Comparison of ENCODE assay signal across 19 cellular contexts in the genomic region with DNA sequence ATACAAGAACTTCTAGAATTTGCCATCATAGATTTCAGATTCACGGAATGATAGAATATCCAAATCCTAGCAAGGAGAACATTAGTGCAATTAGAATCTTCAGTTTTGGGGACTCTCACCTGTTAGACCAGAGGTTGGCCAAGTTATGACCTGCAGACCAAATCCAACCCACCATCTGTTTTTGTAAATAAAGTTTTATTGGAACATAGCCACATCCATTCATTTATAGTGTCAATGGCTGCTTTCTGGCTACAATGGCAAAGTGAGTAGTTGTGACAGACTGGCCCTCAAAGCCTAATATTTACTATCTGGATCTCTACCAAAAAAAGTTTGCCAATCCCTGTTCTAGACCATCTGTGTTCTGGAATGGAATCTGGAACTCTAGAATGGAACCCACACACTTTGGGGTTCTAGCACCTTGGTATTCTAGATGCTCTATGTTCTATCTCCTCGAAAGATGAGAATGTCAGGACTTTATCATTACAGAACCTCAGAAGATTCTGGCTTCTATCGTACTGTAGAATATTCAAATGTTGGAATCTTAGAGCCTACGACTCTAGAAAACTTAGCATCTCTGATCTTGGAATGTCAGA. TPM values are rescaled to one million over a fixed set of nuclear protein-coding genes. Genes with fewer than 3 reads are reported as not detected.
DNase-seq lines count a peak whose midpoint lies in the region; ATAC-seq, FAIRE-seq and TF ChIP-seq lines count a peak whose summit lies in the region.
"Had no signal": no experiment of that assay in that cellular context is flagged by ENCODE, and none has a peak within 500 bp of the region (broad histone marks: within the 10 kb centered on the region; RNA-seq: fewer than 3 reads in every experiment).

No MANE protein-coding gene starts in this region.

- H4K20me1 ChIP-seq in K562 (replicated peaks; ENCODE audit: control insufficient read depth, insufficient read depth, low read length) = no peaks in the 10 kb centered on the region
- H4K20me1 ChIP-seq: BLaER1 treated with 17β-estradiol and CSF1 and Interleukin-3, amounts not matched to agents 10 nM and 100 nM had no signal

- H3K4me1 Mint-ChIP-seq in T-helper 1 cell treated with Interleukin-12 subunit alpha and Interleukin-12 subunit beta and Interleukin-4 antibody, amounts not matched to agents 30 μg/mL and 1 μg/mL, for 36 hours (ENCODE audit: low read depth) = peaks cover 18% of the 10 kb centered on the region
- H3K4me1 Mint-ChIP-seq in nephron = peaks cover 22% of the 10 kb centered on the region
- H3K4me1 Mint-ChIP-seq in type B pancreatic cell (ENCODE audit: unreplicated experiment) = peaks cover 10% of the 10 kb centered on the region

- H3K27me3 ChIP-seq in K562 (ENCODE audit: control insufficient read depth in 2 of 2, insufficient read depth in 2 of 2, low read length in 2 of 2) = no peaks in the 10 kb centered on the region
- H3K27me3 ChIP-seq: BLaER1 treated with 17β-estradiol and CSF1 and Interleukin-3, amounts not matched to agents 10 nM and 100 nM had no signal

- intact Hi-C loops in K562 (cut with micrococcal nuclease) = loop anchor here (5.0 kb wide), 2 partner anchors 36 to 44 kb away; partner anchors contain the start of gene NAPA
- intact Hi-C loops in sciatic nerve (cut with DNase I) = no loop called here

- CTCF ChIA-PET in K562 (lab: Yijun Ruan, JAX; ENCODE audit: low intra/inter-chr PET ratio) = no interaction called here

- POLR2A ChIA-PET in K562 (lab: Yijun Ruan, JAX) = interaction anchor here (1.1 kb wide), 1 partner anchor 7 kb away, joined by 3 read pairs; no protein-coding TSS in a partner anchor

- peaks cover 8% of the 10 kb centered on the region for H3K36me3 Mint-ChIP-seq in T-helper 1 cell treated with Interleukin-12 subunit alpha and Interleukin-12 subunit beta and Interleukin-4 antibody, amounts not matched to agents 30 μg/mL and 1 μg/mL, for 36 hours (ENCODE audit: low read depth)
- H3K36me3 Mint-ChIP-seq in nephron (ENCODE audit: low read depth) (no peaks in the 10 kb centered on the region), type B pancreatic cell (no peaks in the 10 kb centered on the region)
- H3K36me3 Mint-ChIP-seq: CD4-positive, CD25-positive, alpha-beta regulatory T cell had no signal

- no peak overlapping the region for H3K4me2 ChIP-seq in K562 (ENCODE audit: insufficient read depth, low read length)
- H3K4me2 ChIP-seq: BLaER1 treated with 17β-estradiol and CSF1 and Interleukin-3, amounts not matched to agents 10 nM and 100 nM had no signal

- H3K9ac ChIP-seq in K562 (ENCODE audit: insufficient read depth in 1 of 2, low read depth in 2 of 2, low read length in 2 of 2) = no peak overlapping the region
- H3K9ac ChIP-seq: BLaER1 treated with 17β-estradiol and CSF1 and Interleukin-3, amounts not matched to agents 10 nM and 100 nM had no signal

- TF ChIP-seq RAD21 in K562 (CRISPR knock-in tag; conservative IDR thresholded peaks at IDR 0.05 in 1 of 2, IDR thresholded peaks at IDR 0.05 in 1 of 2) = no peak

- H3K27ac ChIP-seq in K562 (ENCODE audit: extremely low read depth, low read depth, low read length) = no peak overlapping the region
- H3K27ac ChIP-seq: 22Rv1; BLaER1 treated with 17β-estradiol and CSF1 and Interleukin-3, amounts not matched to agents 10 nM and 100 nM; HL-60 had no signal

- ATAC-seq in K562 (no peak), GM19467 (IDR thresholded peaks at IDR 0.05; ENCODE audit: unreplicated experiment) (no peak), HG03095 (IDR thresholded peaks at IDR 0.05; ENCODE audit: unreplicated experiment) (no peak), sciatic nerve (no peak)

- no peak for TF ChIP-seq POLR2A in K562 (conservative IDR thresholded peaks at IDR 0.05)

- peaks cover 12% of the 10 kb centered on the region for H3K79me2 ChIP-seq in K562 (ENCODE audit: control insufficient read depth, insufficient read depth, low read length)

- H3K9me3 ChIP-seq in K562 (replicated peaks; ENCODE audit: control insufficient read depth, insufficient read depth, low read depth, low read length) = no peaks in the 10 kb centered on the region
- H3K9me3 ChIP-seq: BLaER1 treated with 17β-estradiol and CSF1 and Interleukin-3, amounts not matched to agents 10 nM and 100 nM had no signal

- no peaks in the 10 kb centered on the region for H3K27me3 Mint-ChIP-seq in T-helper 1 cell treated with Interleukin-12 subunit alpha and Interleukin-12 subunit beta and Interleukin-4 antibody, amounts not matched to agents 30 μg/mL and 1 μg/mL, for 36 hours (ENCODE audit: low read depth)
- H3K27me3 Mint-ChIP-seq in nephron (ENCODE audit: low read depth) = peaks cover 33% of the 10 kb centered on the region
- peaks cover 25% of the 10 kb centered on the region for H3K27me3 Mint-ChIP-seq in type B pancreatic cell
- H3K27me3 Mint-ChIP-seq: CD4-positive, CD25-positive, alpha-beta regulatory T cell had no signal

- no peak overlapping the region for H2AFZ ChIP-seq in K562 (ENCODE audit: low read depth, low read length)

- peaks cover 7 to 28% of the 10 kb centered on the region in 2 experiments; a peak in 3 of 5 replicates for H3K4me1 ChIP-seq in K562 (replicated peaks in 1 of 2; ENCODE audit: control insufficient read depth in 2 of 2, insufficient read depth in 2 of 2, low read length in 2 of 2)

- H3K9me1 ChIP-seq in K562 (ENCODE audit: control insufficient read depth, insufficient read depth, low read length) = no peaks in the 10 kb centered on the region

- H3K4me3 Mint-ChIP-seq in T-helper 1 cell treated with Interleukin-12 subunit alpha and Interleukin-12 subunit beta and Interleukin-4 antibody, amounts not matched to agents 30 μg/mL and 1 μg/mL, for 36 hours = no peak overlapping the region
- H3K4me3 Mint-ChIP-seq in nephron (peak overlapping the region in 2 of 3 experiments; percentile 30 to 66), type B pancreatic cell (peak overlapping the region; percentile 39)

- no peak for FAIRE-seq in K562 (lab: Jason Lieb, UNC)
- FAIRE-seq: GM18507 had no signal

- DNase-seq in T-helper 1 cell = no peak
- DNase-seq in K562 (ENCODE audit: extremely low read depth in 1 of 4, low spot score in 3 of 4) = no peak
- DNase-seq in type B pancreatic cell (ENCODE audit: extremely low spot score, unreplicated experiment) = no peak
- no peak for DNase-seq in sciatic nerve (ENCODE audit: low spot score)
- DNase-seq: AML-193; Calu3; CD4-positive, CD25-positive, alpha-beta regulatory T cell; DMS 273 treated with DMSO at 0.1 percent for 48 hours; GOT3; H9; KBM-7 had no signal

- no TSS peak for BruUV-seq in K562 (replicated peaks; lab: Mats Ljungman, UMichigan)

- 86% methylated on average over 4 of the region's 4 CpGs for WGBS in K562 (ENCODE audit: insufficient coverage, low coverage, missing lambda C conversion rate)

- peaks cover 8% of the 10 kb centered on the region; the same call in 2 of the 3 replicates for H3K36me3 ChIP-seq in K562 (ENCODE audit: control insufficient read depth, insufficient read depth, low read length)
- H3K36me3 ChIP-seq: BLaER1 treated with 17β-estradiol and CSF1 and Interleukin-3, amounts not matched to agents 10 nM and 100 nM had no signal

- TF ChIP-seq CTCF in K562 (IDR thresholded peaks at IDR 0.05 in 2 of 3, conservative IDR thresholded peaks at IDR 0.05 in 1 of 3; ENCODE audit: insufficient read depth in 2 of 3, low read depth in 1 of 3, low read length in 3 of 3) (no peak), nephron (IDR thresholded peaks at IDR 0.05; ENCODE audit: unreplicated experiment in 3 of 3) (no peak), type B pancreatic cell (conservative IDR thresholded peaks at IDR 0.05) (no peak)

- peak overlapping the region; percentile 26 for H3K27ac Mint-ChIP-seq in T-helper 1 cell treated with Interleukin-12 subunit alpha and Interleukin-12 subunit beta and Interleukin-4 antibody, amounts not matched to agents 30 μg/mL and 1 μg/mL, for 36 hours
- H3K27ac Mint-ChIP-seq in nephron (no peak overlapping the region), type B pancreatic cell (no peak overlapping the region)
- H3K27ac Mint-ChIP-seq: H9 had no signal

- H3K9me3 Mint-ChIP-seq in T-helper 1 cell treated with Interleukin-12 subunit alpha and Interleukin-12 subunit beta and Interleukin-4 antibody, amounts not matched to agents 30 μg/mL and 1 μg/mL, for 36 hours = no peaks in the 10 kb centered on the region
- H3K9me3 Mint-ChIP-seq in nephron (no peaks in the 10 kb centered on the region), type B pancreatic cell (no peaks in the 10 kb centered on the region)
- H3K9me3 Mint-ChIP-seq: CD4-positive, CD25-positive, alpha-beta regulatory T cell had no signal

- in situ Hi-C loops in K562 (cut with MboI) = no loop called here

- H3K4me3 ChIP-seq in K562 = no peak overlapping the region
- H3K4me3 ChIP-seq: BLaER1 treated with 17β-estradiol and CSF1 and Interleukin-3, amounts not matched to agents 10 nM and 100 nM had no signal

- TF ChIP-seq EP300 in K562 (IDR thresholded peaks at IDR 0.05; ENCODE audit: low read length) = no peak

RNA-seq across cellular contexts. Expression of gene KPTN, which starts 2.5 kb away (rescaled TPM):
- 6.2 and 16.4 TPM in 2 replicates for total RNA-seq in K562 (2011; cell fraction: chromatin; rRNA removed; ENCODE audit: low replicate concordance)
- total RNA-seq in K562 (2011; cell fraction: nucleolus; rRNA removed) = 13.6 and 14.7 TPM in 2 replicates
- total RNA-seq in K562 (2011; cell fraction: nucleoplasm; rRNA removed) = 7.3 and 7.6 TPM in 2 replicates
- 8.5 and 11.9 TPM in 2 replicates for total RNA-seq in K562 (2014; rRNA removed)
- total RNA-seq in K562 (2014; rRNA removed; fragmentation: Illumina TruSeq; extraction: Trizol) = 4.9 and 6.4 TPM in 2 replicates
- 7.8 and 8.0 TPM in 2 replicates for total RNA-seq in K562 (2015; rRNA removed; fragmentation: Illumina TruSeq; extraction: Trizol)
- total RNA-seq in K562 (2021) = 14.3 and 16.3 TPM in 2 replicates
- polyA plus RNA-seq in K562 (2011; rRNA removed) = 10.0 and 10.5 TPM in 2 replicates
- 9.7 and 17.1 TPM in 2 replicates for polyA plus RNA-seq in K562 (2011; cell fraction: cytosol; rRNA removed)
- polyA plus RNA-seq in K562 (2011; cell fraction: nucleus; rRNA removed) = 28.4 and 49.7 TPM in 2 replicates
- 11.8 and 12.7 TPM in 2 replicates for polyA plus RNA-seq in K562 (2012)
- 12.3 and 18.2 TPM in 2 replicates for polyA plus RNA-seq in K562 (2014; fragmentation: Illumina TruSeq; extraction: Trizol)
- polyA plus RNA-seq in K562 (2014; fragmentation: Nextera tagmentation; extraction: Ambion mirVana) = 1 to 10 TPM in 1 of 2 experiments, under 1 TPM in 1; 0.56 to 2.7 TPM
- 16.2 and 18.6 TPM in 2 replicates for polyA plus RNA-seq in K562 (2014; rRNA removed)
- polyA minus RNA-seq in K562 (2011; rRNA and poly(A)+ RNA removed) = 2.6 and 4.0 TPM in 2 replicates
- polyA minus RNA-seq in K562 (2011; cell fraction: cytosol; rRNA and poly(A)+ RNA removed) = 2.9 and 5.1 TPM in 2 replicates
- polyA minus RNA-seq in K562 (2011; cell fraction: nucleus; rRNA and poly(A)+ RNA removed) = 2.8 TPM in 2 replicates
- 9.6 and 21.2 TPM in 2 replicates for total RNA-seq in type B pancreatic cell (ENCODE audit: low replicate concordance)
- total RNA-seq in sciatic nerve = 6.3 TPM

RNA-seq across cellular contexts. Expression of gene SLC8A2, which starts 9.9 kb away (rescaled TPM):
- 1.0 and 3.4 TPM in 2 replicates for total RNA-seq in K562 (2011; cell fraction: chromatin; rRNA removed; ENCODE audit: low replicate concordance)
- total RNA-seq in K562 (2011; cell fraction: nucleolus; rRNA removed) = 1.2 and 2.0 TPM in 2 replicates
- total RNA-seq in K562 (2011; cell fraction: nucleoplasm; rRNA removed) = 1.0 and 1.5 TPM in 2 replicates
- total RNA-seq in K562 (2014; rRNA removed) (0.64 and 0.86 TPM in 2 replicates), K562 (2014; rRNA removed; fragmentation: Illumina TruSeq; extraction: Trizol) (0.10 and 0.15 TPM in 2 replicates), K562 (2015; rRNA removed; fragmentation: Illumina TruSeq; extraction: Trizol) (0.30 TPM in 1 of 2 replicates, not detected in the other), K562 (2021) (0.60 and 0.66 TPM in 2 replicates), type B pancreatic cell (ENCODE audit: low replicate concordance) (1.2 and 1.3 TPM in 2 replicates), sciatic nerve (not detected)
- polyA plus RNA-seq in K562 (2011; rRNA removed) (0.09 and 0.17 TPM in 2 replicates), K562 (2014; fragmentation: Illumina TruSeq; extraction: Trizol) (0.07 and 0.43 TPM in 2 replicates), K562 (2014; fragmentation: Nextera tagmentation; extraction: Ambion mirVana) (not detected), K562 (2014; rRNA removed) (0.18 and 0.32 TPM in 2 replicates)
- polyA plus RNA-seq in K562 (2011; cell fraction: cytosol; rRNA removed) = 0.21 and 1.7 TPM in 2 replicates
- 0.48 and 1.0 TPM in 2 replicates for polyA plus RNA-seq in K562 (2011; cell fraction: nucleus; rRNA removed)
- polyA plus RNA-seq in K562 (2012) = 0.61 and 0.62 TPM in 2 replicates
- 0.42 and 0.49 TPM in 2 replicates for polyA minus RNA-seq in K562 (2011; rRNA and poly(A)+ RNA removed)
- not detected in 2 replicates for polyA minus RNA-seq in K562 (2011; cell fraction: cytosol; rRNA and poly(A)+ RNA removed)
- polyA minus RNA-seq in K562 (2011; cell fraction: nucleus; rRNA and poly(A)+ RNA removed) = 0.27 and 0.56 TPM in 2 replicates
- total RNA-seq: CD4-positive, CD25-positive, alpha-beta regulatory T cell had no signal
- polyA plus RNA-seq: CD4-positive, CD25-positive, alpha-beta regulatory T cell had no signal

RNA-seq across cellular contexts. Expression of gene NAPA, which starts 33.3 kb away (rescaled TPM):
- 45.2 and 101 TPM in 2 replicates for total RNA-seq in K562 (2011; cell fraction: chromatin; rRNA removed; ENCODE audit: low replicate concordance)
- total RNA-seq in K562 (2011; cell fraction: nucleolus; rRNA removed) = 60.4 and 69.0 TPM in 2 replicates
- total RNA-seq in K562 (2011; cell fraction: nucleoplasm; rRNA removed) = 46.8 and 63.8 TPM in 2 replicates
- total RNA-seq in K562 (2014; rRNA removed) (98.6 and 103 TPM in 2 replicates), K562 (2014; rRNA removed; fragmentation: Illumina TruSeq; extraction: Trizol) (23.3 and 25.7 TPM in 2 replicates), K562 (2015; rRNA removed; fragmentation: Illumina TruSeq; extraction: Trizol) (49.3 and 49.4 TPM in 2 replicates), K562 (2021) (88.5 and 92.6 TPM in 2 replicates), type B pancreatic cell (ENCODE audit: low replicate concordance) (63.0 and 80.6 TPM in 2 replicates), sciatic nerve (91.7 TPM)
- polyA plus RNA-seq in K562 (2011; rRNA removed) (77.5 and 115 TPM in 2 replicates), K562 (2014; fragmentation: Illumina TruSeq; extraction: Trizol) (82.2 and 88.2 TPM in 2 replicates), K562 (2014; fragmentation: Nextera tagmentation; extraction: Ambion mirVana) (10 to 100 TPM in 1 of 2 experiments, 1 to 10 TPM in 1; 5.4 to 22.4 TPM), K562 (2014; rRNA removed) (79.3 and 91.8 TPM in 2 replicates)
- polyA plus RNA-seq in K562 (2011; cell fraction: cytosol; rRNA removed) = 74.7 and 132 TPM in 2 replicates
- polyA plus RNA-seq in K562 (2011; cell fraction: nucleus; rRNA removed) = 52.5 and 61.2 TPM in 2 replicates
- 72.3 and 117 TPM in 2 replicates for polyA plus RNA-seq in K562 (2012)
- 66.5 and 83.7 TPM in 2 replicates for polyA minus RNA-seq in K562 (2011; rRNA and poly(A)+ RNA removed)
- polyA minus RNA-seq in K562 (2011; cell fraction: cytosol; rRNA and poly(A)+ RNA removed) = 79.6 and 85.6 TPM in 2 replicates
- polyA minus RNA-seq in K562 (2011; cell fraction: nucleus; rRNA and poly(A)+ RNA removed) = 26.5 and 37.7 TPM in 2 replicates
